Comparison of ENCODE assay signal across 14 cellular contexts in the genomic region with DNA sequence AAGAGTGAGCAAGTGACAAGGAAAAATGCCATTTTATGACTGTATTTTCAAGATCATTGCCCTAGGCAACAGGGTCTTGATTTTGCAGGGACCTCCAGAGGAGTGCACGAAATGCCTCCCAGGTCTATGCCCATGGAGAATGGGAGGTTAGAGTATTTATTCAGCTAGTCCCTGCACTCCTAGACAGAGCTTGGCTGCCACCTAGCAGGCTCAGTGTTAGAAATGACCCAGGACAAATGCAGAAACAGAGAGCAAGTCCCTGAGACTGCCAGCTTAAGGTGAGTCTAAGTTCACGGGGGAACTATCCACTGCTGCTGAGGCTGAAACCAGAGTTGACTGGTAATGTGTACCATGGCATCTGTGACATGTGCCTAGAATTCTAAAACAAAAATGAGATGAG.
DNase-seq lines count a peak whose midpoint lies in the region; TF ChIP-seq lines count a peak whose summit lies in the region.
"Had no signal": no experiment of that assay in that cellular context is flagged by ENCODE, and none has a peak within 500 bp of the region (broad histone marks: within the 10 kb centered on the region; RNA-seq: fewer than 3 reads in every experiment).

No MANE protein-coding gene starts in this region.

- H3K18ac ChIP-seq in mesenchymal stem cell (ENCODE audit: low read depth in 1 of 2, low read length in 2 of 2) = no peak overlapping the region

- no peaks in the 10 kb centered on the region for H3K9me3 Mint-ChIP-seq in activated naive CD8-positive, alpha-beta T cell treated with anti-CD3 and anti-CD28 coated beads for 36 hours

- H3K27ac Mint-ChIP-seq in activated naive CD8-positive, alpha-beta T cell treated with anti-CD3 and anti-CD28 coated beads for 36 hours = no peak overlapping the region
- H3K27ac Mint-ChIP-seq: activated CD4-positive, alpha-beta T cell treated with anti-CD3 and anti-CD28 coated beads for 36 hours; activated naive CD4-positive, alpha-beta T cell treated with anti-CD3 and anti-CD28 coated beads, Interleukin-2, amount 50 U/mL, for 72 hours had no signal

- H3K27ac ChIP-seq in mesenchymal stem cell (ENCODE audit: low read length, poor library complexity, severe bottlenecking) = no peak overlapping the region
- H3K27ac ChIP-seq in tibial artery = no peak overlapping the region
- H3K27ac ChIP-seq: pancreas, thoracic aorta had no signal

- H3K27me3 Mint-ChIP-seq in activated naive CD8-positive, alpha-beta T cell treated with anti-CD3 and anti-CD28 coated beads for 36 hours = peaks cover 3% of the 10 kb centered on the region

- no peak overlapping the region for H2AFZ ChIP-seq in mesenchymal stem cell (ENCODE audit: low read depth, low read length)

- H2BK5ac ChIP-seq in mesenchymal stem cell (ENCODE audit: low read depth, low read length, poor library complexity, severe bottlenecking) = no peak overlapping the region

- no peak overlapping the region for H4K91ac ChIP-seq in mesenchymal stem cell (ENCODE audit: low read length)

- no peak overlapping the region for H2AK5ac ChIP-seq in mesenchymal stem cell (ENCODE audit: low read length, severe bottlenecking)

- H3K4me3 ChIP-seq in LNCaP clone FGC (ENCODE audit: low read depth, low read length) = no peak overlapping the region
- H3K4me3 ChIP-seq in astrocyte of the spinal cord (ENCODE audit: low read depth, low read length) = no peak overlapping the region
- no peak overlapping the region for H3K4me3 ChIP-seq in mesenchymal stem cell (ENCODE audit: insufficient read depth in 1 of 2, low read depth in 1 of 2, low read length in 2 of 2)
- no peak overlapping the region for H3K4me3 ChIP-seq in tibial artery
- H3K4me3 ChIP-seq: pancreas, thoracic aorta had no signal

- in situ Hi-C loops in astrocyte of the spinal cord (cut with HindIII; ENCODE audit: low sequenced_read_pairs) = no loop called here

- H3K23ac ChIP-seq in mesenchymal stem cell (ENCODE audit: low read length in 2 of 2) = no peak overlapping the region

- no peaks in the 10 kb centered on the region for H3K9me3 ChIP-seq in mesenchymal stem cell (ENCODE audit: control insufficient read depth, low read length)
- no peaks in the 10 kb centered on the region for H3K9me3 ChIP-seq in tibial artery
- H3K9me3 ChIP-seq: pancreas, thoracic aorta had no signal

- 75% methylated on average over 2 of the region's 2 CpGs for WGBS in mesenchymal stem cell

- no peak overlapping the region for H3K4me3 Mint-ChIP-seq in activated naive CD8-positive, alpha-beta T cell treated with anti-CD3 and anti-CD28 coated beads for 36 hours
- H3K4me3 Mint-ChIP-seq: activated CD4-positive, alpha-beta T cell treated with anti-CD3 and anti-CD28 coated beads for 36 hours had no signal

- no peaks in the 10 kb centered on the region for H3K4me1 Mint-ChIP-seq in activated naive CD8-positive, alpha-beta T cell treated with anti-CD3 and anti-CD28 coated beads for 36 hours
- H3K4me1 Mint-ChIP-seq: activated CD4-positive, alpha-beta T cell treated with anti-CD3 and anti-CD28 coated beads for 36 hours had no signal

- H2BK120ac ChIP-seq in mesenchymal stem cell (ENCODE audit: low read depth, low read length) = no peak overlapping the region

- no peak overlapping the region for H2BK15ac ChIP-seq in mesenchymal stem cell (ENCODE audit: low read depth, poor library complexity, severe bottlenecking)

- no peak overlapping the region for H3K9ac ChIP-seq in mesenchymal stem cell (ENCODE audit: low read length)

- H2BK12ac ChIP-seq in mesenchymal stem cell (ENCODE audit: low read length in 2 of 2) = no peak overlapping the region

- H3K4me1 ChIP-seq in mesenchymal stem cell (ENCODE audit: control insufficient read depth, insufficient read depth, low read depth, low read length) = no peaks in the 10 kb centered on the region
- H3K4me1 ChIP-seq in tibial artery = no peaks in the 10 kb centered on the region
- H3K4me1 ChIP-seq: pancreas had no signal

- TF ChIP-seq CTCF in LNCaP clone FGC (IDR thresholded peaks at IDR 0.05; ENCODE audit: control insufficient read depth, extremely low read depth, insufficient read depth) (peak; percentile 69), astrocyte of the spinal cord (IDR thresholded peaks at IDR 0.05; ENCODE audit: low read depth, low read length) (peak; percentile 6), tibial artery (IDR thresholded peaks at IDR 0.05) (no peak)

- no peak overlapping the region for H3K4me2 ChIP-seq in mesenchymal stem cell (ENCODE audit: low read length, poor library complexity, severe bottlenecking)

- peaks cover 0 to 11% of the 10 kb centered on the region in 2 experiments for H3K27me3 ChIP-seq in mesenchymal stem cell (ENCODE audit: control insufficient read depth in 1 of 2, insufficient read depth in 1 of 2, low read length in 2 of 2)
- H3K27me3 ChIP-seq in tibial artery = peaks cover 0 to 16% of the 10 kb centered on the region in 2 donors

- H3K36me3 Mint-ChIP-seq in activated naive CD8-positive, alpha-beta T cell treated with anti-CD3 and anti-CD28 coated beads for 36 hours = no peaks in the 10 kb centered on the region
- H3K36me3 Mint-ChIP-seq: activated naive CD4-positive, alpha-beta T cell treated with anti-CD3 and anti-CD28 coated beads, Interleukin-2, amount 50 U/mL, for 72 hours had no signal

- intact Hi-C loops in tibial artery (cut with DNase I; ENCODE audit: low total_unique reads) = no loop called here

- H3K36me3 ChIP-seq in mesenchymal stem cell (ENCODE audit: control insufficient read depth in 1 of 2, insufficient read depth in 2 of 2, low read depth in 1 of 2, low read length in 2 of 2) (no peaks in the 10 kb centered on the region), tibial artery (no peaks in the 10 kb centered on the region)
- H3K36me3 ChIP-seq: pancreas, thoracic aorta had no signal

- DNase-seq in DMS153 treated with DMSO at 0.1 percent for 48 hours (lab: John Stamatoyannopoulos, UW; ENCODE audit: unreplicated experiment) = peak; percentile 32
- DNase-seq in LNCaP clone FGC (ENCODE audit: low read depth) = no peak
- DNase-seq in astrocyte of the spinal cord (ENCODE audit: low read depth, low spot score) = no peak
- peak; percentile 12 for DNase-seq in mesenchymal stem cell
- DNase-seq in stimulated activated CD4-positive, alpha-beta T cell treated with anti-CD3 and anti-CD28 coated beads, Interleukin-4, amount 100 ng/mL, for 1 hour = no peak
- no peak for DNase-seq in tibial artery
- DNase-seq in GDM1 (lab: John Stamatoyannopoulos, UW) = no peak
- DNase-seq in activated naive CD8-positive, alpha-beta T cell treated with anti-CD3 and anti-CD28 coated beads for 36 hours = no peak
- DNase-seq: activated CD4-positive, alpha-beta T cell treated with anti-CD3 and anti-CD28 coated beads for 36 hours; H7; NCI-H1417 treated with DMSO at 0.1 percent for 48 hours; pancreas had no signal

- H3K79me1 ChIP-seq in mesenchymal stem cell (replicated peaks; ENCODE audit: low read length, poor library complexity, severe bottlenecking) = no peaks in the 10 kb centered on the region

- H4K8ac ChIP-seq in mesenchymal stem cell (ENCODE audit: low read length) = no peak overlapping the region

- H3K14ac ChIP-seq in mesenchymal stem cell (ENCODE audit: low read length in 2 of 2) = no peak overlapping the region

- H3K4ac ChIP-seq in mesenchymal stem cell (ENCODE audit: low read depth in 1 of 2, low read length in 2 of 2) = no peak overlapping the region

Comparison
In these comparisons a context has a peak if more than half of its experiments do, and no peak if none do; other contexts are left out.
1. DNase-seq: peak in DMS153 treated with DMSO at 0.1 percent for 48 hours (single experiment) and mesenchymal stem cell (single experiment); none in LNCaP clone FGC (single experiment), astrocyte of the spinal cord (single experiment), stimulated activated CD4-positive, alpha-beta T cell treated with anti-CD3 and anti-CD28 coated beads, Interleukin-4, amount 100 ng/mL, for 1 hour (single experiment), tibial artery (0 of 2), GDM1 (single experiment) and activated naive CD8-positive, alpha-beta T cell treated with anti-CD3 and anti-CD28 coated beads for 36 hours (single experiment).
2. CTCF ChIP-seq: peak in LNCaP clone FGC (single experiment) and astrocyte of the spinal cord (single experiment); none in tibial artery (0 of 2).